8 cellular contexts compared by ENCODE assay signal in genomic region chr18:50268022-50268747, GRCh38. TPM values are rescaled to one million over a fixed set of nuclear protein-coding genes. Genes with fewer than 3 reads are reported as not detected.
A peak's percentile ranks its signal among the peaks of the same experiment; 100 is the strongest.
DNase-seq lines count a peak whose midpoint lies in the region; ATAC-seq, FAIRE-seq and TF ChIP-seq lines count a peak whose summit lies in the region.

No MANE protein-coding gene starts in this region.

- no TSS peak for BruUV-seq in HepG2 (replicated peaks; lab: Mats Ljungman, UMichigan)

- TF ChIP-seq RAD21 in HepG2 (CRISPR knock-in tag; IDR thresholded peaks at IDR 0.05): peak; percentile 19; the same call in 1 of the 2 replicates

- ATAC-seq in GM19023 (IDR thresholded peaks at IDR 0.05; ENCODE audit: unreplicated experiment) (peak; percentile 73), HG03159 (IDR thresholded peaks at IDR 0.05; ENCODE audit: unreplicated experiment) (peak; percentile 79), HepG2 (peak; percentile 51)

- no peaks in the 10 kb centered on the region for H3K9me3 ChIP-seq in HepG2 (ENCODE audit: low read length)

- no peak overlapping the region for H3K4me3 ChIP-seq in HepG2 (replicated peaks in 1 of 3; ENCODE audit: insufficient read depth in 1 of 3, low read depth in 2 of 3, low read length in 3 of 3)

- POLR2A ChIA-PET in HepG2 (lab: Yijun Ruan, JAX): interaction anchor here (1.7 kb wide), 1 partner anchor 13 kb away, joined by 7 read pairs; the partner anchor contains the start of gene MBD1

- CTCF ChIA-PET in HepG2 (lab: Yijun Ruan, JAX; ENCODE audit: low intra/inter-chr PET ratio, low total read pairs): interaction anchor here (1.4 kb wide), 1 partner anchor 89 kb away, joined by 4 read pairs; no protein-coding TSS in a partner anchor

- H2AFZ ChIP-seq in HepG2 (ENCODE audit: low read length): no peak overlapping the region

- no peak for DNase-seq in AG09319 (ENCODE audit: extremely low read depth, low read depth)
- peak; percentile 80 for DNase-seq in activated CD4-positive, CD25-positive, alpha-beta regulatory T cell treated with anti-CD3 and anti-CD28 coated beads, Interleukin-2, amount 50 U/mL, for 72 hours
- DNase-seq in cortex of kidney (lab: John Stamatoyannopoulos, UW): peak; percentile 29
- DNase-seq in HepG2 (ENCODE audit: low spot score): no peak
- DNase-seq in stimulated activated CD4-positive, alpha-beta T cell treated with anti-CD3 and anti-CD28 coated beads, TNF-alpha, amount 100 ng/mL, for 1 hour (ENCODE audit: low read depth in 3 of 3, low spot score in 1 of 3): peak; percentile 43 to 72 (median 52)
- DNase-seq in NCI-H1417 treated with DMSO at 0.1 percent for 48 hours (lab: John Stamatoyannopoulos, UW): no peak

- 95% methylated on average over 38 of the region's 56 CpGs for WGBS in HepG2 (ENCODE audit: low lambda C conversion rate)

- no peak overlapping the region for H3K27ac ChIP-seq in HepG2 (ENCODE audit: extremely low read length, insufficient read depth, low read length)

- H3K27me3 ChIP-seq in HepG2 (ENCODE audit: control insufficient read depth in 1 of 2, insufficient read depth in 2 of 2, low read length in 2 of 2): no peaks in the 10 kb centered on the region; a peak in 1 of 5 replicates

- peak; percentile 76 for TF ChIP-seq CTCF in AG09319 (IDR thresholded peaks at IDR 0.05; ENCODE audit: low read depth, low read length)
- peak; percentile 54 for TF ChIP-seq CTCF in HepG2 (CRISPR knock-in tag; IDR thresholded peaks at IDR 0.05)

- H4K20me1 ChIP-seq in HepG2 (ENCODE audit: insufficient read depth, low read length): no peaks in the 10 kb centered on the region

- intact Hi-C loops in HepG2 (cut with micrococcal nuclease; ENCODE audit: unreplicated experiment): no loop called here

- no peak overlapping the region for H3K4me2 ChIP-seq in HepG2 (ENCODE audit: low read depth, low read length)

- H3K79me2 ChIP-seq in HepG2 (ENCODE audit: insufficient read depth, low read length): no peaks in the 10 kb centered on the region

- no peak for TF ChIP-seq EP300 in HepG2 (IDR thresholded peaks at IDR 0.05; ENCODE audit: low read depth in 2 of 2, low read length in 2 of 2)
- no peak for TF ChIP-seq EP300 in HepG2 (CRISPR knock-in tag; IDR thresholded peaks at IDR 0.05; ENCODE audit: borderline replicate concordance)

- in situ Hi-C loops in HepG2 (cut with HindIII; ENCODE audit: extremely low pct_ligation_motif_present, low pct_unique_long_range_greater_than_20kb): no loop called here

- TF ChIP-seq POLR2A in HepG2 (IDR thresholded peaks at IDR 0.05; ENCODE audit: insufficient read depth in 1 of 2, low read depth in 2 of 2, low read length in 2 of 2): no peak

- H3K36me3 ChIP-seq in HepG2 (replicated peaks in 1 of 2; ENCODE audit: control insufficient read depth in 1 of 2, insufficient read depth in 2 of 2, low read length in 2 of 2): peaks cover 14 to 31% of the 10 kb centered on the region in 2 experiments; a peak in 4 of 5 replicates

- no peak for FAIRE-seq in HepG2 (lab: Jason Lieb, UNC)

- peaks cover 13% of the 10 kb centered on the region for H3K4me1 ChIP-seq in HepG2 (ENCODE audit: insufficient read depth, low read length)

- no peak overlapping the region for H3K9ac ChIP-seq in HepG2 (ENCODE audit: insufficient read depth, low read depth, low read length)

TF ChIP-seq in HepG2, 621 proteins besides CTCF, POLR2A, EP300 and RAD21 (continues in another document):
- no peak for TF ChIP-seq CENPBD1 (CRISPR knock-in tag; IDR thresholded peaks at IDR 0.05; ENCODE audit: borderline replicate concordance, low read depth)
- TF ChIP-seq ZNF264 (CRISPR knock-in tag; IDR thresholded peaks at IDR 0.05): no peak
- no peak for TF ChIP-seq ARNT2 (CRISPR knock-in tag; IDR thresholded peaks at IDR 0.05; ENCODE audit: low read depth)
- TF ChIP-seq RARA (CRISPR knock-in tag; IDR thresholded peaks at IDR 0.05): no peak

RNA-seq across cellular contexts. Expression of gene CFAP53, which starts 1.9 kb away (rescaled TPM):
- total RNA-seq in HepG2 (2016; rRNA removed; fragmentation: Illumina TruSeq; extraction: Trizol): 0.07 TPM in 1 of 2 replicates, not detected in the other
- total RNA-seq in HepG2 (2016; cell fraction: cytosol; rRNA removed; fragmentation: Illumina TruSeq; extraction: Trizol; ENCODE audit: low read depth): 0.09 TPM in 1 of 2 replicates, not detected in the other
- total RNA-seq in HepG2 (2016; cell fraction: insoluble cytoplasmic fraction; rRNA removed; fragmentation: Illumina TruSeq; extraction: Trizol): 0.09 and 0.13 TPM in 2 replicates
- not detected in 2 replicates for total RNA-seq in HepG2 (2016; cell fraction: membrane; rRNA removed; fragmentation: Illumina TruSeq; extraction: Trizol)
- total RNA-seq in HepG2 (2016; cell fraction: nucleus; rRNA removed; fragmentation: Illumina TruSeq; extraction: Trizol): 0.28 TPM in 1 of 2 replicates, not detected in the other
- polyA plus RNA-seq in HepG2 (2011; rRNA removed): 0.05 TPM in 2 replicates
- polyA plus RNA-seq in HepG2 (2011; cell fraction: cytosol; rRNA removed): 0.03 and 0.04 TPM in 2 replicates
- polyA plus RNA-seq in HepG2 (2011; cell fraction: nucleus; rRNA removed): 0.07 TPM in 1 of 2 replicates, not detected in the other
- polyA plus RNA-seq in HepG2 (2012): 0.07 and 0.11 TPM in 2 replicates
- 0.09 and 0.11 TPM in 2 replicates for polyA plus RNA-seq in HepG2 (2016; cell fraction: cytosol; fragmentation: Illumina TruSeq; extraction: Trizol; ENCODE audit: low read depth)
- polyA plus RNA-seq in HepG2 (2016; cell fraction: insoluble cytoplasmic fraction; fragmentation: Illumina TruSeq; extraction: Trizol; ENCODE audit: low read depth): not detected in 2 replicates
- polyA plus RNA-seq in HepG2 (2016; cell fraction: membrane; fragmentation: Illumina TruSeq; extraction: Trizol; ENCODE audit: low read depth): not detected in 2 replicates
- polyA plus RNA-seq in HepG2 (2016; cell fraction: nucleus; fragmentation: Illumina TruSeq; extraction: Trizol; ENCODE audit: insufficient read depth, low read depth): not detected in 2 replicates
- polyA minus RNA-seq in HepG2 (2011; rRNA and poly(A)+ RNA removed; ENCODE audit: low replicate concordance): 0.12 TPM in 1 of 2 replicates, not detected in the other
- not detected in 2 replicates for polyA minus RNA-seq in HepG2 (2011; cell fraction: cytosol; rRNA and poly(A)+ RNA removed)
- 0.52 TPM in 1 of 2 replicates, not detected in the other for polyA minus RNA-seq in HepG2 (2011; cell fraction: nucleus; rRNA and poly(A)+ RNA removed)

RNA-seq across cellular contexts. Expression of gene MBD1, which starts 13.1 kb away (rescaled TPM):
- 15.2 and 25.5 TPM in 2 replicates for total RNA-seq in HepG2 (2016; rRNA removed; fragmentation: Illumina TruSeq; extraction: Trizol)
- total RNA-seq in HepG2 (2016; cell fraction: cytosol; rRNA removed; fragmentation: Illumina TruSeq; extraction: Trizol; ENCODE audit: low read depth): 5.6 and 7.6 TPM in 2 replicates
- 13.1 and 25.2 TPM in 2 replicates for total RNA-seq in HepG2 (2016; cell fraction: insoluble cytoplasmic fraction; rRNA removed; fragmentation: Illumina TruSeq; extraction: Trizol)
- total RNA-seq in HepG2 (2016; cell fraction: membrane; rRNA removed; fragmentation: Illumina TruSeq; extraction: Trizol): 13.7 and 14.8 TPM in 2 replicates
- 34.3 TPM in 2 replicates for total RNA-seq in HepG2 (2016; cell fraction: nucleus; rRNA removed; fragmentation: Illumina TruSeq; extraction: Trizol)
- polyA plus RNA-seq in HepG2 (2011; rRNA removed): 28.6 and 31.3 TPM in 2 replicates
- 16.1 and 23.4 TPM in 2 replicates for polyA plus RNA-seq in HepG2 (2011; cell fraction: cytosol; rRNA removed)
- 145 and 153 TPM in 2 replicates for polyA plus RNA-seq in HepG2 (2011; cell fraction: nucleus; rRNA removed)
- polyA plus RNA-seq in HepG2 (2012): 15.5 and 18.8 TPM in 2 replicates
- polyA plus RNA-seq in HepG2 (2016; cell fraction: cytosol; fragmentation: Illumina TruSeq; extraction: Trizol; ENCODE audit: low read depth): 4.3 and 4.6 TPM in 2 replicates
- polyA plus RNA-seq in HepG2 (2016; cell fraction: insoluble cytoplasmic fraction; fragmentation: Illumina TruSeq; extraction: Trizol; ENCODE audit: low read depth): 15.4 and 19.3 TPM in 2 replicates
- 8.7 and 8.9 TPM in 2 replicates for polyA plus RNA-seq in HepG2 (2016; cell fraction: membrane; fragmentation: Illumina TruSeq; extraction: Trizol; ENCODE audit: low read depth)
- polyA plus RNA-seq in HepG2 (2016; cell fraction: nucleus; fragmentation: Illumina TruSeq; extraction: Trizol; ENCODE audit: insufficient read depth, low read depth): 54.5 and 56.4 TPM in 2 replicates
- polyA minus RNA-seq in HepG2 (2011; rRNA and poly(A)+ RNA removed; ENCODE audit: low replicate concordance): 45.6 and 63.7 TPM in 2 replicates
- 12.0 and 13.2 TPM in 2 replicates for polyA minus RNA-seq in HepG2 (2011; cell fraction: cytosol; rRNA and poly(A)+ RNA removed)
- polyA minus RNA-seq in HepG2 (2011; cell fraction: nucleus; rRNA and poly(A)+ RNA removed): 56.3 and 64.5 TPM in 2 replicates

RNA-seq across cellular contexts. Expression of gene CXXC1, which starts 19.3 kb away (rescaled TPM):
- 29.8 and 32.9 TPM in 2 replicates for total RNA-seq in HepG2 (2016; rRNA removed; fragmentation: Illumina TruSeq; extraction: Trizol)
- total RNA-seq in HepG2 (2016; cell fraction: cytosol; rRNA removed; fragmentation: Illumina TruSeq; extraction: Trizol; ENCODE audit: low read depth): 5.2 and 6.1 TPM in 2 replicates
- 27.2 and 40.8 TPM in 2 replicates for total RNA-seq in HepG2 (2016; cell fraction: insoluble cytoplasmic fraction; rRNA removed; fragmentation: Illumina TruSeq; extraction: Trizol)
- total RNA-seq in HepG2 (2016; cell fraction: membrane; rRNA removed; fragmentation: Illumina TruSeq; extraction: Trizol): 16.4 and 17.8 TPM in 2 replicates
- total RNA-seq in HepG2 (2016; cell fraction: nucleus; rRNA removed; fragmentation: Illumina TruSeq; extraction: Trizol): 26.0 and 29.7 TPM in 2 replicates
- polyA plus RNA-seq in HepG2 (2011; rRNA removed): 39.0 and 39.8 TPM in 2 replicates
- polyA plus RNA-seq in HepG2 (2011; cell fraction: cytosol; rRNA removed): 29.5 and 48.9 TPM in 2 replicates
- 324 and 455 TPM in 2 replicates for polyA plus RNA-seq in HepG2 (2011; cell fraction: nucleus; rRNA removed)
- 22.4 and 34.0 TPM in 2 replicates for polyA plus RNA-seq in HepG2 (2012)
- 4.1 and 5.9 TPM in 2 replicates for polyA plus RNA-seq in HepG2 (2016; cell fraction: cytosol; fragmentation: Illumina TruSeq; extraction: Trizol; ENCODE audit: low read depth)
- 25.7 and 37.2 TPM in 2 replicates for polyA plus RNA-seq in HepG2 (2016; cell fraction: insoluble cytoplasmic fraction; fragmentation: Illumina TruSeq; extraction: Trizol; ENCODE audit: low read depth)
- 14.3 and 15.5 TPM in 2 replicates for polyA plus RNA-seq in HepG2 (2016; cell fraction: membrane; fragmentation: Illumina TruSeq; extraction: Trizol; ENCODE audit: low read depth)
- 119 and 130 TPM in 2 replicates for polyA plus RNA-seq in HepG2 (2016; cell fraction: nucleus; fragmentation: Illumina TruSeq; extraction: Trizol; ENCODE audit: insufficient read depth, low read depth)
- polyA minus RNA-seq in HepG2 (2011; rRNA and poly(A)+ RNA removed; ENCODE audit: low replicate concordance): 42.0 and 46.9 TPM in 2 replicates
- 8.7 and 10.1 TPM in 2 replicates for polyA minus RNA-seq in HepG2 (2011; cell fraction: cytosol; rRNA and poly(A)+ RNA removed)
- 27.0 and 29.1 TPM in 2 replicates for polyA minus RNA-seq in HepG2 (2011; cell fraction: nucleus; rRNA and poly(A)+ RNA removed)

Comparison
In these comparisons a context has a peak if more than half of its experiments do, and no peak if none do; other contexts are left out.
1. DNase-seq: peak in activated CD4-positive, CD25-positive, alpha-beta regulatory T cell treated with anti-CD3 and anti-CD28 coated beads, Interleukin-2, amount 50 U/mL, for 72 hours (single experiment), cortex of kidney (single experiment) and stimulated activated CD4-positive, alpha-beta T cell treated with anti-CD3 and anti-CD28 coated beads, TNF-alpha, amount 100 ng/mL, for 1 hour (3 of 3); none in AG09319 (single experiment), HepG2 (single experiment) and NCI-H1417 treated with DMSO at 0.1 percent for 48 hours (single experiment).
2. Peak in every context shown above with its lines, with median percentiles within 50 percentile points of each other: ATAC-seq.